8 cellular contexts compared by ENCODE assay signal in genomic region chr16:66551788-66552287, GRCh38. TPM values are rescaled to one million over a fixed set of nuclear protein-coding genes. Genes with fewer than 3 reads are reported as not detected.
DNase-seq lines count a peak whose midpoint lies in the region; ATAC-seq and TF ChIP-seq lines count a peak whose summit lies in the region.

No MANE protein-coding gene starts in this region.

- H3K4me3 Mint-ChIP-seq in activated T-cell treated with anti-CD3 and anti-CD28 coated beads, Interleukin-2, amount 50 U/mL, for 4 hours = peak overlapping the region; percentile 94
- H3K4me3 Mint-ChIP-seq in T-cell (peak overlapping the region; percentile 91 to 96 (median 94)), glutamatergic neuron (ENCODE audit: unreplicated experiment) (peak overlapping the region; percentile 89)
- H3K4me3 Mint-ChIP-seq in stimulated activated effector memory CD8-positive, alpha-beta T cell treated with anti-CD3 and anti-CD28 coated beads, Interleukin-12 subunit alpha, Interleukin-12 subunit beta, amount 100 ng/mL, for 72 hours = peak overlapping the region; percentile 86

- H3K9me3 Mint-ChIP-seq in activated T-cell treated with anti-CD3 and anti-CD28 coated beads, Interleukin-2, amount 50 U/mL, for 4 hours = no peaks in the 10 kb centered on the region
- no peaks in the 10 kb centered on the region for H3K9me3 Mint-ChIP-seq in T-cell
- H3K9me3 Mint-ChIP-seq in glutamatergic neuron (ENCODE audit: unreplicated experiment) = peaks cover 7% of the 10 kb centered on the region
- no peaks in the 10 kb centered on the region for H3K9me3 Mint-ChIP-seq in stimulated activated effector memory CD8-positive, alpha-beta T cell treated with anti-CD3 and anti-CD28 coated beads, Interleukin-12 subunit alpha, Interleukin-12 subunit beta, amount 100 ng/mL, for 72 hours

- H3K27ac Mint-ChIP-seq in T-cell = peak overlapping the region; percentile 94
- peak overlapping the region; percentile 31 for H3K27ac Mint-ChIP-seq in glutamatergic neuron (ENCODE audit: unreplicated experiment)
- H3K27ac Mint-ChIP-seq in stimulated activated effector memory CD8-positive, alpha-beta T cell treated with anti-CD3 and anti-CD28 coated beads, Interleukin-12 subunit alpha, Interleukin-12 subunit beta, amount 100 ng/mL, for 72 hours = peak overlapping the region; percentile 99

- no peak for ATAC-seq in activated T-cell treated with anti-CD3 and anti-CD28 coated beads, Interleukin-2, amount 50 U/mL, for 4 hours
- peak in 1 of 4 experiments; percentile 1 for ATAC-seq in T-cell (replicated peaks in 1 of 4)
- peak; percentile 1 for ATAC-seq in stimulated activated effector memory CD8-positive, alpha-beta T cell treated with anti-CD3 and anti-CD28 coated beads, Interleukin-12 subunit alpha, Interleukin-12 subunit beta, amount 100 ng/mL, for 72 hours

- peaks cover 14% of the 10 kb centered on the region for H3K36me3 Mint-ChIP-seq in activated T-cell treated with anti-CD3 and anti-CD28 coated beads, Interleukin-2, amount 50 U/mL, for 4 hours (ENCODE audit: insufficient read depth)
- H3K36me3 Mint-ChIP-seq in T-cell = peaks cover 14% of the 10 kb centered on the region
- H3K36me3 Mint-ChIP-seq in glutamatergic neuron (ENCODE audit: unreplicated experiment) = no peaks in the 10 kb centered on the region
- H3K36me3 Mint-ChIP-seq in stimulated activated effector memory CD8-positive, alpha-beta T cell treated with anti-CD3 and anti-CD28 coated beads, Interleukin-12 subunit alpha, Interleukin-12 subunit beta, amount 100 ng/mL, for 72 hours = peaks cover 55% of the 10 kb centered on the region

- DNase-seq in activated T-cell treated with anti-CD3 and anti-CD28 coated beads, Interleukin-2, amount 50 U/mL, for 4 hours = no peak
- no peak for DNase-seq in activated T-cell treated with anti-CD3 and anti-CD28 coated beads, Interleukin-2, amount 50 U/mL, for 1 hour
- DNase-seq in T-cell (peak in 4 of 34 experiments; percentile 4 to 11 (median 10)), glutamatergic neuron (no peak), cerebellum (ENCODE audit: low spot score) (no peak), OCI-M2 (lab: John Stamatoyannopoulos, UW; ENCODE audit: unreplicated experiment) (no peak)
- no peak for DNase-seq in stimulated activated effector memory CD8-positive, alpha-beta T cell treated with anti-CD3 and anti-CD28 coated beads, Interleukin-12 subunit alpha, Interleukin-12 subunit beta, amount 100 ng/mL, for 72 hours (ENCODE audit: low spot score in 2 of 2)
- no peak for DNase-seq in NK-92 treated with Interleukin-12 subunit alpha and Interleukin-12 subunit beta, amount 100 ng/mL, for 24 hours (lab: John Stamatoyannopoulos, UW)

- H3K4me1 Mint-ChIP-seq in activated T-cell treated with anti-CD3 and anti-CD28 coated beads, Interleukin-2, amount 50 U/mL, for 4 hours (ENCODE audit: low read depth) = peaks cover 77% of the 10 kb centered on the region
- H3K4me1 Mint-ChIP-seq in T-cell (peaks cover 78 to 83% (median 82%) of the 10 kb centered on the region in 3 donors), glutamatergic neuron (ENCODE audit: low read depth, unreplicated experiment) (peaks cover 14% of the 10 kb centered on the region)
- peaks cover 83% of the 10 kb centered on the region for H3K4me1 Mint-ChIP-seq in stimulated activated effector memory CD8-positive, alpha-beta T cell treated with anti-CD3 and anti-CD28 coated beads, Interleukin-12 subunit alpha, Interleukin-12 subunit beta, amount 100 ng/mL, for 72 hours

- CTCF ChIA-PET in T-cell (lab: Charles Lee) = interaction anchor here (1.0 to 2.7 kb wide), 8 partner anchors 11 to 200 kb away, joined by 3 to 29 read pairs (median 4); partner anchors contain the start of gene DYNC1LI2 (in 1 of the 2)

- no peaks in the 10 kb centered on the region for H3K27me3 Mint-ChIP-seq in activated T-cell treated with anti-CD3 and anti-CD28 coated beads, Interleukin-2, amount 50 U/mL, for 4 hours (ENCODE audit: low read depth)
- H3K27me3 Mint-ChIP-seq in T-cell (no peaks in the 10 kb centered on the region), glutamatergic neuron (ENCODE audit: unreplicated experiment) (peaks cover 4% of the 10 kb centered on the region)

- TF ChIP-seq CTCF in glutamatergic neuron (IDR thresholded peaks at IDR 0.05; ENCODE audit: partially characterized antibody, unreplicated experiment) = no peak

- POLR2A ChIA-PET in T-cell (lab: Charles Lee) = no interaction called here

RNA-seq across cellular contexts. Expression of gene CKLF, which starts 0.5 kb away (rescaled TPM):
- 10 to 100 TPM; 52.4 to 63.6 (median 53.2) TPM for total RNA-seq in activated T-cell treated with anti-CD3 and anti-CD28 coated beads, Interleukin-2, amount 50 U/mL, for 4 hours
- total RNA-seq in T-cell (10 to 100 TPM; 25.3 to 67.8 (median 58.3) TPM), glutamatergic neuron (ENCODE audit: unreplicated experiment) (17.9 TPM), cerebellum (45.0 TPM)

RNA-seq across cellular contexts. Expression of gene TK2, which starts 1.9 kb away (rescaled TPM):
- total RNA-seq in activated T-cell treated with anti-CD3 and anti-CD28 coated beads, Interleukin-2, amount 50 U/mL, for 4 hours = 1 to 10 TPM; 3.6 to 4.6 (median 3.8) TPM
- 10 to 100 TPM in 2 of 5 donors, 1 to 10 TPM in 3; 4.6 to 10.8 (median 8.4) TPM for total RNA-seq in T-cell
- 4.5 TPM for total RNA-seq in glutamatergic neuron (ENCODE audit: unreplicated experiment)
- total RNA-seq in cerebellum = 26.6 TPM

RNA-seq across cellular contexts. Expression of gene CMTM1, which starts 14.4 kb away (rescaled TPM):
- total RNA-seq in activated T-cell treated with anti-CD3 and anti-CD28 coated beads, Interleukin-2, amount 50 U/mL, for 4 hours = 1 to 10 TPM; 1.4 to 3.1 (median 2.3) TPM
- total RNA-seq in T-cell (10 to 100 TPM in 3 of 5 donors, 1 to 10 TPM in 1, under 1 TPM in 1; 0.95 to 12.9 (median 10.3) TPM), glutamatergic neuron (ENCODE audit: unreplicated experiment) (5.0 TPM), cerebellum (7.6 TPM)

RNA-seq across cellular contexts. Expression of gene CMTM2, which starts 27.4 kb away (rescaled TPM):
- total RNA-seq in activated T-cell treated with anti-CD3 and anti-CD28 coated beads, Interleukin-2, amount 50 U/mL, for 4 hours = not detected
- under 1 TPM in 2 of 5 donors, not detected in 3; 0.26 to 0.62 TPM for total RNA-seq in T-cell
- not detected for total RNA-seq in glutamatergic neuron (ENCODE audit: unreplicated experiment)
- not detected for total RNA-seq in cerebellum

RNA-seq across cellular contexts. Expression of gene CMTM3, which starts 52.7 kb away (rescaled TPM):
- 10 to 100 TPM; 49.3 to 53.0 (median 51.4) TPM for total RNA-seq in activated T-cell treated with anti-CD3 and anti-CD28 coated beads, Interleukin-2, amount 50 U/mL, for 4 hours
- total RNA-seq in T-cell (10 to 100 TPM; 63.5 to 84.8 (median 75.4) TPM), glutamatergic neuron (ENCODE audit: unreplicated experiment) (45.8 TPM), cerebellum (12.7 TPM)

Comparison
In these comparisons a context has a peak if more than half of its experiments do, and no peak if none do; other contexts are left out.
1. H3K27ac Mint-ChIP-seq: peak in every context shown above with its lines; median percentile 99 in stimulated activated effector memory CD8-positive, alpha-beta T cell treated with anti-CD3 and anti-CD28 coated beads, Interleukin-12 subunit alpha, Interleukin-12 subunit beta, amount 100 ng/mL, for 72 hours; 94 in T-cell; 31 in glutamatergic neuron.